ENCODE assay signal across 8 cellular contexts in genomic region chr3:47513125-47513929, GRCh38. TPM values are rescaled to one million over a fixed set of nuclear protein-coding genes. Genes with fewer than 3 reads are reported as not detected.
A peak's percentile ranks its signal among the peaks of the same experiment; 100 is the strongest.
DNase-seq lines count a peak whose midpoint lies in the region; ATAC-seq and TF ChIP-seq lines count a peak whose summit lies in the region.

Gene ELP6 (minus strand): TSS chr3:47513712. CDS start chr3:47513590, 122 bp downstream.

- peak within 1 kb of the TSS; percentile 95 for H3K27ac ChIP-seq in effector memory CD4-positive, alpha-beta T cell (ENCODE audit: insufficient read depth, low read length, poor library complexity, severe bottlenecking)

- H3K9me3 Mint-ChIP-seq in Caco-2 (ENCODE audit: unreplicated experiment) = no peaks in the 10 kb centered on the region

- peak within 1 kb of the TSS; percentile 94 for H3K27ac Mint-ChIP-seq in Caco-2 (ENCODE audit: unreplicated experiment)

- no peaks in the 10 kb centered on the region for H3K27me3 Mint-ChIP-seq in Caco-2 (ENCODE audit: insufficient read depth, unreplicated experiment)

- peak; percentile 87 for ATAC-seq in GM21360 (IDR thresholded peaks at IDR 0.05; ENCODE audit: unreplicated experiment)

- no TSS peak for BruUV-seq in Caco-2 (replicated peaks; lab: Mats Ljungman, UMichigan)

- no peaks in the 10 kb centered on the region for H3K27me3 ChIP-seq in Caco-2 (replicated peaks; ENCODE audit: control insufficient read depth, insufficient read depth, low read length)
- H3K27me3 ChIP-seq in effector memory CD4-positive, alpha-beta T cell (replicated peaks; ENCODE audit: control insufficient read depth, insufficient read depth, low read length, poor library complexity, severe bottlenecking) = no peaks in the 10 kb centered on the region

- no peaks in the 10 kb centered on the region for H3K9me3 ChIP-seq in Caco-2
- H3K9me3 ChIP-seq in effector memory CD4-positive, alpha-beta T cell (ENCODE audit: control insufficient read depth, low read length) = no peaks in the 10 kb centered on the region

- POLR2A ChIA-PET in Caco-2 (lab: Charles Lee) = interaction anchor here (0.6 kb wide), 1 partner anchor 14 kb away, joined by 4 read pairs; no protein-coding TSS in a partner anchor
- POLR2A ChIA-PET in activated CD8-positive, alpha-beta memory T cell treated with anti-CD3 and anti-CD28 coated beads for 36 hours (lab: Charles Lee) = interaction anchor here (1.0 kb wide), 1 partner anchor 199 kb away, joined by 6 read pairs; no protein-coding TSS in a partner anchor

- H3K4me1 ChIP-seq in Caco-2 = no peaks in the 10 kb centered on the region
- peaks cover 5% of the 10 kb centered on the region for H3K4me1 ChIP-seq in effector memory CD4-positive, alpha-beta T cell (ENCODE audit: control insufficient read depth, insufficient read depth, low read length, poor library complexity, severe bottlenecking)

- peaks cover 6% of the 10 kb centered on the region for H3K4me1 Mint-ChIP-seq in Caco-2 (ENCODE audit: low read depth, unreplicated experiment)

- peak within 1 kb of the TSS; percentile 49 for H3K4me3 ChIP-seq in Caco-2 (ENCODE audit: low read depth, low read length)
- H3K4me3 ChIP-seq in effector memory CD4-positive, alpha-beta T cell (ENCODE audit: insufficient read depth, low read depth, low read length, poor library complexity, severe bottlenecking) = peak within 1 kb of the TSS; percentile 95

- CTCF ChIA-PET in Caco-2 (lab: Charles Lee) = interaction anchor here (0.9 to 1.0 kb wide), 3 partner anchors 9 to 92 kb away, joined by 3 to 5 read pairs (median 5); no protein-coding TSS in a partner anchor
- CTCF ChIA-PET in activated CD8-positive, alpha-beta memory T cell treated with anti-CD3 and anti-CD28 coated beads for 36 hours (lab: Charles Lee) = interaction anchor here (0.6 to 2.0 kb wide), 4 partner anchors 9 to 277 kb away, joined by 4 to 9 read pairs (median 8); no protein-coding TSS in a partner anchor

- intact Hi-C loops in Caco-2 (cut with micrococcal nuclease; ENCODE audit: unreplicated experiment) = loop anchor here (1.0 to 2.0 kb wide), 3 partner anchors 39 to 92 kb away; partner anchors contain the start of gene SCAP

- peak; percentile 97 for DNase-seq in Caco-2
- DNase-seq in HT1080 (ENCODE audit: low read depth) = peak; percentile 96
- peak; percentile 94 to 97 for DNase-seq in NOMO-1 (lab: John Stamatoyannopoulos, UW; ENCODE audit: unreplicated experiment in 2 of 2)
- DNase-seq in effector memory CD4-positive, alpha-beta T cell = peak; percentile 95 to 96 (median 95)
- DNase-seq in medulla oblongata (ENCODE audit: extremely low spot score) = peak; percentile 97
- DNase-seq in stimulated activated CD8-positive, alpha-beta memory T cell treated with anti-CD3 and anti-CD28 coated beads, Interleukin-12 subunit alpha, Interleukin-12 subunit beta, amount 100 ng/mL, for 1 hour (ENCODE audit: low read depth) = peak; percentile 96

- H3K4me3 Mint-ChIP-seq in Caco-2 (ENCODE audit: unreplicated experiment) = peak within 1 kb of the TSS; percentile 89

- H3K36me3 Mint-ChIP-seq in Caco-2 (ENCODE audit: insufficient read depth, unreplicated experiment) = peaks cover 40% of the 10 kb centered on the region

- no peaks in the 10 kb centered on the region for H3K36me3 ChIP-seq in Caco-2 (ENCODE audit: control insufficient read depth, insufficient read depth, low read length)
- H3K36me3 ChIP-seq in effector memory CD4-positive, alpha-beta T cell (ENCODE audit: control insufficient read depth, insufficient read depth, low read length) = peaks cover 11% of the 10 kb centered on the region

- TF ChIP-seq CTCF in Caco-2 (IDR thresholded peaks at IDR 0.05; ENCODE audit: insufficient read depth in 1 of 2, low read depth in 1 of 2, low read length in 1 of 2, severe bottlenecking in 1 of 2, unreplicated experiment in 1 of 2) = peak; percentile 41 to 74

RNA-seq across cellular contexts. Expression of gene ELP6, which starts in this region (rescaled TPM):
- total RNA-seq in Caco-2 (2022) = 41.0 and 42.0 TPM in 2 replicates
- total RNA-seq in HT1080 (2014; rRNA removed; shearing (Covaris generic)) = 65.0 and 65.8 TPM in 2 replicates
- 43.3 and 52.6 TPM in 2 replicates for polyA plus RNA-seq in HT1080 (2015; cell fraction: cytosol; rRNA removed)
- polyA plus RNA-seq in HT1080 (2015; cell fraction: nucleus; rRNA removed) = 49.8 and 51.0 TPM in 2 replicates
- 10 to 100 TPM; 49.7 to 50.4 TPM for total RNA-seq in activated CD8-positive, alpha-beta memory T cell treated with anti-CD3 and anti-CD28 coated beads for 36 hours

Comparison
In these comparisons a context has a peak if more than half of its experiments do, and no peak if none do; other contexts are left out.
1. Peak in every context shown above with its lines: DNase-seq, ATAC-seq, H3K4me3 ChIP-seq and H3K27ac ChIP-seq.